Comparison of ENCODE assay signal across 12 cellular contexts in genomic region chr10:99874341-99875085, GRCh38.
"Had no signal": no experiment of that assay in that cellular context is flagged by ENCODE, and none has a peak within 500 bp of the region (broad histone marks: within the 10 kb centered on the region; RNA-seq: fewer than 3 reads in every experiment).

No MANE protein-coding gene starts in this region.

- H3K27ac Mint-ChIP-seq: activated naive CD4-positive, alpha-beta T cell treated with anti-CD3 and anti-CD28 coated beads, Interleukin-2, amount 10 ng/mL, durations not matched to agents 7 days and 5 days; activated T-helper 2 cell treated with anti-CD3 and anti-CD28 coated beads, Interferon-gamma antibody, Interleukin-2, Interleukin-4, amounts not matched to agents 10 μg/mL and 5 μg/mL and 100 μg/mL, durations not matched to agents 14 hours and 24 hours and 36 hours; dendritic cell treated with granulocyte-macrophage colony-stimulating factor and Interleukin-4, amounts not matched to agents 40 ng/mL and 50 ng/mL, for 4 days; nephron had no signal

- H3K4me3 ChIP-seq: adrenal gland, transverse colon had no signal

- H3K9me3 Mint-ChIP-seq: activated naive CD4-positive, alpha-beta T cell treated with anti-CD3 and anti-CD28 coated beads, Interleukin-2, amount 10 ng/mL, durations not matched to agents 7 days and 5 days; activated T-helper 2 cell treated with anti-CD3 and anti-CD28 coated beads, Interferon-gamma antibody, Interleukin-2, Interleukin-4, amounts not matched to agents 10 μg/mL and 5 μg/mL and 100 μg/mL, durations not matched to agents 14 hours and 24 hours and 36 hours; dendritic cell treated with granulocyte-macrophage colony-stimulating factor and Interleukin-4, amounts not matched to agents 40 ng/mL and 50 ng/mL, for 4 days had no signal

- H3K9me3 ChIP-seq: adrenal gland, transverse colon had no signal

- H3K4me3 Mint-ChIP-seq: activated naive CD4-positive, alpha-beta T cell treated with anti-CD3 and anti-CD28 coated beads, Interleukin-2, amount 10 ng/mL, durations not matched to agents 7 days and 5 days; dendritic cell treated with granulocyte-macrophage colony-stimulating factor and Interleukin-4, amounts not matched to agents 40 ng/mL and 50 ng/mL, for 4 days; nephron had no signal

- H3K4me1 Mint-ChIP-seq: nephron had no signal

- H3K27me3 ChIP-seq: adrenal gland, transverse colon had no signal

- DNase-seq: activated CD4-positive, alpha-beta T cell treated with anti-CD3 and anti-CD28 coated beads, Interleukin-2, amount 50 U/mL, for 1 hour; activated naive CD4-positive, alpha-beta T cell treated with anti-CD3 and anti-CD28 coated beads, Interleukin-2, amount 10 ng/mL, durations not matched to agents 7 days and 5 days; activated T-cell treated with anti-CD3 and anti-CD28 coated beads for 4 hours; hippocampal formation; kidney glomerular epithelial cell; stimulated activated CD4-positive, alpha-beta T cell treated with anti-CD3 and anti-CD28 coated beads, Interleukin-4, amount 100 ng/mL, for 4 hours; T-helper 2 cell; transverse colon had no signal

- H3K4me1 ChIP-seq: adrenal gland, transverse colon had no signal

- H3K27ac ChIP-seq: adrenal gland, transverse colon had no signal
